ENCODE assay signal across 21 cellular contexts in genomic region chr12:80472241-80472640, GRCh38. TPM values are rescaled to one million over a fixed set of nuclear protein-coding genes. Genes with fewer than 3 reads are reported as not detected.
"Had no signal": no experiment of that assay in that cellular context is flagged by ENCODE, and none has a peak within 500 bp of the region (broad histone marks: within the 10 kb centered on the region; RNA-seq: fewer than 3 reads in every experiment).

No MANE protein-coding gene starts in this region.

- H3K9me3 ChIP-seq: adrenal gland, ascending aorta, breast epithelium, esophagus squamous epithelium, left lung, prostate gland, tibial artery had no signal

- H3K4me3 ChIP-seq: adrenal gland, ascending aorta, breast epithelium, dorsolateral prefrontal cortex, esophagus squamous epithelium, left lung, lung, prostate gland, tibial artery had no signal

- H3K4me1 ChIP-seq: adrenal gland, ascending aorta, breast epithelium, esophagus squamous epithelium, left lung, prostate gland, tibial artery had no signal

- H3K9me3 Mint-ChIP-seq: activated CD4-positive, alpha-beta T cell treated with anti-CD3 and anti-CD28 coated beads, Interleukin-2, amount 10 ng/mL, durations not matched to agents 24 days and 14 days; activated CD8-positive, alpha-beta T cell treated with anti-CD3 and anti-CD28 coated beads for 36 hours; central memory CD8-positive, alpha-beta T cell; natural killer cell; stimulated activated effector memory CD8-positive, alpha-beta T cell treated with anti-CD3 and anti-CD28 coated beads, Interleukin-12 subunit alpha, Interleukin-12 subunit beta, amount 100 ng/mL, for 72 hours; stimulated activated naive CD8-positive, alpha-beta T cell treated with anti-CD3 and anti-CD28 coated beads, Interleukin-15, amount 100 ng/mL, for 72 hours had no signal

- H3K36me3 ChIP-seq: adrenal gland, ascending aorta, breast epithelium, esophagus squamous epithelium, left lung, prostate gland, tibial artery had no signal

- H3K27me3 Mint-ChIP-seq: activated CD4-positive, alpha-beta T cell treated with anti-CD3 and anti-CD28 coated beads, Interleukin-2, amount 10 ng/mL, durations not matched to agents 24 days and 14 days; activated CD8-positive, alpha-beta memory T cell treated with anti-CD3 and anti-CD28 coated beads, Interleukin-2, amount 10 ng/mL, durations not matched to agents 7 days and 5 days; activated CD8-positive, alpha-beta T cell treated with anti-CD3 and anti-CD28 coated beads for 36 hours; activated naive CD4-positive, alpha-beta T cell treated with anti-CD3 and anti-CD28 coated beads, Interleukin-2, amount 50 U/mL, for 24 hours; central memory CD8-positive, alpha-beta T cell; effector memory CD8-positive, alpha-beta T cell; stimulated activated naive CD8-positive, alpha-beta T cell treated with anti-CD3 and anti-CD28 coated beads, Interleukin-15, amount 100 ng/mL, for 72 hours; T-helper 17 cell had no signal

- H3K27ac ChIP-seq: adrenal gland, ascending aorta, breast epithelium, dorsolateral prefrontal cortex, esophagus squamous epithelium, left lung, prostate gland, tibial artery had no signal

- H3K27me3 ChIP-seq: adrenal gland, ascending aorta, breast epithelium, dorsolateral prefrontal cortex, esophagus squamous epithelium, left lung, tibial artery had no signal

- H3K4me3 Mint-ChIP-seq: activated CD4-positive, alpha-beta T cell treated with anti-CD3 and anti-CD28 coated beads, Interleukin-2, amount 10 ng/mL, durations not matched to agents 24 days and 14 days; activated CD8-positive, alpha-beta memory T cell treated with anti-CD3 and anti-CD28 coated beads, Interleukin-2, amount 10 ng/mL, durations not matched to agents 7 days and 5 days; activated CD8-positive, alpha-beta T cell treated with anti-CD3 and anti-CD28 coated beads for 36 hours; activated naive CD4-positive, alpha-beta T cell treated with anti-CD3 and anti-CD28 coated beads, Interleukin-2, amount 50 U/mL, for 24 hours; central memory CD8-positive, alpha-beta T cell; effector memory CD8-positive, alpha-beta T cell; natural killer cell; stimulated activated effector memory CD8-positive, alpha-beta T cell treated with anti-CD3 and anti-CD28 coated beads, Interleukin-12 subunit alpha, Interleukin-12 subunit beta, amount 100 ng/mL, for 72 hours; stimulated activated naive CD8-positive, alpha-beta T cell treated with anti-CD3 and anti-CD28 coated beads, Interleukin-15, amount 100 ng/mL, for 72 hours; T-helper 17 cell had no signal

- DNase-seq: activated CD4-positive, alpha-beta T cell treated with anti-CD3 and anti-CD28 coated beads, Interleukin-2, amount 10 ng/mL, durations not matched to agents 24 days and 14 days; activated CD8-positive, alpha-beta memory T cell treated with anti-CD3 and anti-CD28 coated beads, Interleukin-2, amount 10 ng/mL, durations not matched to agents 7 days and 5 days; activated gamma-delta T cell treated with Interleukin-2 at 50 U/mL for 16 hours; dorsolateral prefrontal cortex; effector memory CD8-positive, alpha-beta T cell; esophagus squamous epithelium; left lung; natural killer cell; stimulated activated CD4-positive, alpha-beta T cell treated with anti-CD3 and anti-CD28 coated beads, Interleukin-1b, Interleukin-23, amount 100 ng/mL, for 48 hours; stimulated activated naive CD8-positive, alpha-beta T cell treated with anti-CD3 and anti-CD28 coated beads, Interleukin-15, amount 100 ng/mL, for 72 hours; T-helper 17 cell; tibial artery had no signal

- H3K36me3 Mint-ChIP-seq: activated CD8-positive, alpha-beta memory T cell treated with anti-CD3 and anti-CD28 coated beads, Interleukin-2, amount 10 ng/mL, durations not matched to agents 7 days and 5 days; activated naive CD4-positive, alpha-beta T cell treated with anti-CD3 and anti-CD28 coated beads, Interleukin-2, amount 50 U/mL, for 24 hours; natural killer cell; stimulated activated effector memory CD8-positive, alpha-beta T cell treated with anti-CD3 and anti-CD28 coated beads, Interleukin-12 subunit alpha, Interleukin-12 subunit beta, amount 100 ng/mL, for 72 hours had no signal

- H3K4me1 Mint-ChIP-seq: activated CD4-positive, alpha-beta T cell treated with anti-CD3 and anti-CD28 coated beads, Interleukin-2, amount 10 ng/mL, durations not matched to agents 24 days and 14 days; activated CD8-positive, alpha-beta memory T cell treated with anti-CD3 and anti-CD28 coated beads, Interleukin-2, amount 10 ng/mL, durations not matched to agents 7 days and 5 days; activated naive CD4-positive, alpha-beta T cell treated with anti-CD3 and anti-CD28 coated beads, Interleukin-2, amount 50 U/mL, for 24 hours; central memory CD8-positive, alpha-beta T cell; natural killer cell; stimulated activated effector memory CD8-positive, alpha-beta T cell treated with anti-CD3 and anti-CD28 coated beads, Interleukin-12 subunit alpha, Interleukin-12 subunit beta, amount 100 ng/mL, for 72 hours; stimulated activated naive CD8-positive, alpha-beta T cell treated with anti-CD3 and anti-CD28 coated beads, Interleukin-15, amount 100 ng/mL, for 72 hours; T-helper 17 cell had no signal

- ATAC-seq: activated CD8-positive, alpha-beta memory T cell treated with anti-CD3 and anti-CD28 coated beads, Interleukin-2, amount 10 ng/mL, durations not matched to agents 7 days and 5 days; activated CD8-positive, alpha-beta T cell treated with anti-CD3 and anti-CD28 coated beads for 36 hours; effector memory CD8-positive, alpha-beta T cell; natural killer cell; stimulated activated effector memory CD8-positive, alpha-beta T cell treated with anti-CD3 and anti-CD28 coated beads, Interleukin-12 subunit alpha, Interleukin-12 subunit beta, amount 100 ng/mL, for 72 hours; stimulated activated naive CD8-positive, alpha-beta T cell treated with anti-CD3 and anti-CD28 coated beads, Interleukin-15, amount 100 ng/mL, for 72 hours; T-helper 17 cell had no signal

- H3K27ac Mint-ChIP-seq: activated CD4-positive, alpha-beta T cell treated with anti-CD3 and anti-CD28 coated beads, Interleukin-2, amount 10 ng/mL, durations not matched to agents 24 days and 14 days; activated CD8-positive, alpha-beta memory T cell treated with anti-CD3 and anti-CD28 coated beads, Interleukin-2, amount 10 ng/mL, durations not matched to agents 7 days and 5 days; activated CD8-positive, alpha-beta T cell treated with anti-CD3 and anti-CD28 coated beads for 36 hours; activated naive CD4-positive, alpha-beta T cell treated with anti-CD3 and anti-CD28 coated beads, Interleukin-2, amount 50 U/mL, for 24 hours; effector memory CD8-positive, alpha-beta T cell; natural killer cell; stimulated activated effector memory CD8-positive, alpha-beta T cell treated with anti-CD3 and anti-CD28 coated beads, Interleukin-12 subunit alpha, Interleukin-12 subunit beta, amount 100 ng/mL, for 72 hours; stimulated activated naive CD8-positive, alpha-beta T cell treated with anti-CD3 and anti-CD28 coated beads, Interleukin-15, amount 100 ng/mL, for 72 hours; T-helper 17 cell had no signal

RNA-seq across cellular contexts. Expression of gene PTPRQ, which starts 28.2 kb away (rescaled TPM):
- total RNA-seq: activated CD4-positive, alpha-beta T cell treated with anti-CD3 and anti-CD28 coated beads, Interleukin-2, amount 10 ng/mL, durations not matched to agents 24 days and 14 days; activated CD8-positive, alpha-beta memory T cell treated with anti-CD3 and anti-CD28 coated beads, Interleukin-2, amount 10 ng/mL, durations not matched to agents 7 days and 5 days; activated CD8-positive, alpha-beta T cell treated with anti-CD3 and anti-CD28 coated beads for 36 hours; natural killer cell; T-helper 17 cell had no signal
